In the genomic region with DNA sequence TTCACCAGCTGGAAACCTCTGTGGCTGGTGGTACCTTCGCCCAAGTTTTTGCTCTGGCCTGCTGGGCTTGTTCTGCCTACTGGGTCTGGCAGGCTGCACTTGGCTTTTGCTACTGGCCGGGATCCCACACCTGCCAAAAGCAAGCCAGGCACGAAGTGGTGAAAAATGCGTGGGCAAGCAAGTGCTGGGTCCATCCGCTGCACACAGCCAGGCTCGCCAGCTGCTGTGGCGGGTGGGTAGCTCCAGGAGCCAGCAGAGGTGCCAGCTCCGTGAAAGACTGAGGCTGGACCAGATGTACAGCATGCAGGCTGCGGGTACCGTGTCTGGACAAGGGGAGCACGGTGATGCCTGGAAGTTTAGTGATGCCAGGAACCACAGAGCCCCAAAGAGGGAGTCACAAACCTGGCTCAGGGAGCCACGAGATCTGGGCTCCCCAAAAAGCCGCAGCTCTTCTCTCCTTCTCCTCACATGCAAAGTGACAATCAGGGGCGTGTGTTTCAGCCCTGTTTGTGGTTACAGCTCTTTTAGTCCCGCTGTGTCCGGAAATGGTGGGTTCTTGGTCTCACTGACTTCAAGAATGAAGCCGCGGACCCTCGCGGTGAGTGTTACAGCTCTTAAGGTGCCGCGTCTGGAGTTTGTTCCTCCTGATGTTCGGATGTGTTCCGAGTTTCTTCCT, we compare ENCODE assay signal across 1 cellular context.
TF ChIP-seq lines count a peak whose summit lies in the region.

No MANE protein-coding gene starts in this region.

TF ChIP-seq in H1, 55 proteins besides CTCF, POLR2A, EP300 and RAD21 (continued from another document):
- TF ChIP-seq, protein P1, sequence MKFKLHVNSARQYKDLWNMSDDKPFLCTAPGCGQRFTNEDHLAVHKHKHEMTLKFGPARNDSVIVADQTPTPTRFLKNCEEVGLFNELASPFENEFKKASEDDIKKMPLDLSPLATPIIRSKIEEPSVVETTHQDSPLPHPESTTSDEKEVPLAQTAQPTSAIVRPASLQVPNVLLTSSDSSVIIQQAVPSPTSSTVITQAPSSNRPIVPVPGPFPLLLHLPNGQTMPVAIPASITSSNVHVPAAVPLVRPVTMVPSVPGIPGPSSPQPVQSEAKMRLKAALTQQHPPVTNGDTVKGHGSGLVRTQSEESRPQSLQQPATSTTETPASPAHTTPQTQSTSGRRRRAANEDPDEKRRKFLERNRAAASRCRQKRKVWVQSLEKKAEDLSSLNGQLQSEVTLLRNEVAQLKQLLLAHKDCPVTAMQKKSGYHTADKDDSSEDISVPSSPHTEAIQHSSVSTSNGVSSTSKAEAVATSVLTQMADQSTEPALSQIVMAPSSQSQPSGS (IDR thresholded peaks at IDR 0.05; ENCODE audit: low read length) = no peak
- TF ChIP-seq SRF (IDR thresholded peaks at IDR 0.05; ENCODE audit: low read depth, low read length) = no peak
- TF ChIP-seq KDM5A (IDR thresholded peaks at IDR 0.05; ENCODE audit: low read length) = no peak
TF ChIP-seq in H1: peak in this region for 0.
